Comparison of ENCODE assay signal across 26 cellular contexts in the genomic region with DNA sequence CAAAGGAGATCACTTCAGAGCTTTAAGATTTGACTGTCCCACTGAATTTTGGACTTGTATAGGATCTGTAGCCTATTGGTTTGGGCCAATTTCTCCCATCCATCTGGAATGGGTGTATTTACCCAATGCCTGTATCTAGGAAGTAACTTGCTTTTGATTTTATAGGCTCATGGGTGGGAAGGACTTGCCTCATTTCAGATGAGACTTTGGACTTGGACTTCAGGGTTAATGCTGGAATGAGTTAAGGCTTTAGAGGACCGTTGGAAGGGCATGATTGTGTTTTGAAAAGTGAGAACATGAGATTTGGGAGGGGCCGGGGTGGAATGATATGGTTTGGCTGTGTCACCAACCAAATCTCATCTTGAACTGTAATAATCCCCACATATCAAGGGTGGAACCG.
DNase-seq lines count a peak whose midpoint lies in the region; ATAC-seq, FAIRE-seq and TF ChIP-seq lines count a peak whose summit lies in the region.
"Had no signal": no experiment of that assay in that cellular context is flagged by ENCODE, and none has a peak within 500 bp of the region (broad histone marks: within the 10 kb centered on the region; RNA-seq: fewer than 3 reads in every experiment).

No MANE protein-coding gene starts in this region.

- H3K27ac ChIP-seq in small intestine (ENCODE audit: low read depth in 1 of 2, low read length in 1 of 2) (no peak overlapping the region), transverse colon (no peak overlapping the region)
- H3K27ac ChIP-seq: BLaER1 had no signal

- intact Hi-C loops in left colon (cut with DNase I, micrococcal nuclease) (no loop called here), transverse colon (cut with DNase I; ENCODE audit: low total_unique reads) (no loop called here)

- FAIRE-seq in small intestine (lab: Jason Lieb, UNC) = no peak
- FAIRE-seq: A204.1, GM12878, GM12892, GM18507 had no signal

- WGBS in small intestine, 3 donors = 7 to 44% (median 18%) methylated on average over 3 of the region's 3 CpGs
- 38 to 43% methylated on average over 2 to 3 of the region's 3 CpGs for WGBS in transverse colon (ENCODE audit: low coverage in 1 of 2), 2 donors

- no peak for TF ChIP-seq POLR2A in transverse colon (IDR thresholded peaks at IDR 0.05)

- no peak for TF ChIP-seq EP300 in transverse colon (IDR thresholded peaks at IDR 0.05; ENCODE audit: low read depth)

- TF ChIP-seq CTCF in transverse colon (IDR thresholded peaks at IDR 0.05) = no peak

- in situ Hi-C loops in transverse colon (cut with MboI; ENCODE audit: low pct_ligation_motif_present in 1 of 4, low pct_unique_long_range_greater_than_20kb in 1 of 4, low sequenced_read_pairs in 3 of 4) = loop anchor here in 1 of 4 donors (25.0 kb wide), 1 partner anchor 346 kb away; no protein-coding TSS in a partner anchor

- H3K4me3 ChIP-seq in small intestine (ENCODE audit: low read depth in 1 of 2, low read length in 2 of 2) (no peak overlapping the region), transverse colon (no peak overlapping the region)
- H3K4me3 ChIP-seq: BLaER1, GM12878 had no signal

- ATAC-seq in left colon = peak; percentile 94
- ATAC-seq: GM12878 had no signal

- DNase-seq in left colon = peak in 1 of 2 donors; percentile 17
- peak; percentile 77 for DNase-seq in small intestine
- peak; percentile 11 for DNase-seq in transverse colon
- no peak for DNase-seq in retina
- DNase-seq in foreskin melanocyte = no peak
- DNase-seq in islet precursor cell = no peak
- DNase-seq: 8988T; ACHN; BE2C; C1 segment of cervical spinal cord; CD4-positive, alpha-beta memory T cell; CD4-positive, CD25-positive, alpha-beta regulatory T cell; CD8-positive, alpha-beta memory T cell; COR-L47; DMS 273 treated with DMSO at 0.1 percent for 48 hours; DMS153; DMS53; DMS79; DND-41; EL; GDM1 had no signal

- H3K36me3 ChIP-seq in small intestine (ENCODE audit: control insufficient read depth in 2 of 2, insufficient read depth in 2 of 2, low read length in 2 of 2) = no peaks in the 10 kb centered on the region
- H3K36me3 ChIP-seq in transverse colon = no peaks in the 10 kb centered on the region
- H3K36me3 ChIP-seq: BE2C, BLaER1 had no signal

- H3K27me3 ChIP-seq in small intestine (ENCODE audit: control insufficient read depth in 2 of 2, insufficient read depth in 2 of 2, low read length in 2 of 2) (no peaks in the 10 kb centered on the region), transverse colon (no peaks in the 10 kb centered on the region)
- H3K27me3 ChIP-seq: BE2C, BLaER1 had no signal

- H3K4me1 ChIP-seq in small intestine (ENCODE audit: control insufficient read depth in 2 of 2, insufficient read depth in 1 of 2, low read depth in 1 of 2, low read length in 1 of 2) (no peaks in the 10 kb centered on the region), transverse colon (peaks cover 0 to 7% (median 0%) of the 10 kb centered on the region in 4 donors)
- H3K4me1 ChIP-seq: BE2C, BLaER1 had no signal

- H3K9me3 ChIP-seq in small intestine (ENCODE audit: control insufficient read depth, low read depth) (no peaks in the 10 kb centered on the region), transverse colon (no peaks in the 10 kb centered on the region)
- H3K9me3 ChIP-seq: BE2C, BLaER1 had no signal

Comparison
In these comparisons a context has a peak if more than half of its experiments do, and no peak if none do; other contexts are left out.
1. DNase-seq: peak in small intestine (single experiment) and transverse colon (single experiment); none in retina (single experiment), foreskin melanocyte (single experiment) and islet precursor cell (single experiment).